Comparison of ENCODE assay signal across 20 cellular contexts in genomic region chr18:75284566-75284965, GRCh38.
"Had no signal": no experiment of that assay in that cellular context is flagged by ENCODE, and none has a peak within 500 bp of the region (broad histone marks: within the 10 kb centered on the region; RNA-seq: fewer than 3 reads in every experiment).

No MANE protein-coding gene starts in this region.

- H3K27me3 ChIP-seq: dorsolateral prefrontal cortex, gastrocnemius medialis, heart right ventricle, left lung had no signal

- H3K27ac Mint-ChIP-seq: mesothelial cell of epicardium had no signal

- H3K4me1 Mint-ChIP-seq: mesothelial cell of epicardium had no signal

- DNase-seq: dermis blood vessel endothelial cell; dorsolateral prefrontal cortex; effector CD4-positive, alpha-beta T cell; effector memory CD4-positive, alpha-beta T cell; esophagus squamous epithelium; foreskin fibroblast; foreskin melanocyte; gastrocnemius medialis; glutamatergic neuron; head of caudate nucleus; heart right ventricle; hippocampal formation; left cardiac atrium; left lung; left ventricle myocardium superior; lower lobe of right lung; mesenchymal stem cell; mucosa of descending colon had no signal

- H3K9me3 Mint-ChIP-seq: mesothelial cell of epicardium had no signal

- H3K4me3 Mint-ChIP-seq: mesothelial cell of epicardium had no signal

- ATAC-seq: gastrocnemius medialis, heart right ventricle, left cardiac atrium, left lung, left ventricle myocardium superior, lower lobe of right lung, mucosa of descending colon had no signal

- H3K4me1 ChIP-seq: gastrocnemius medialis, left lung, lower lobe of right lung had no signal

- H3K9me3 ChIP-seq: esophagus squamous epithelium, gastrocnemius medialis, heart right ventricle, left lung, lower lobe of right lung, mucosa of descending colon had no signal

- H3K4me3 ChIP-seq: coronary artery, dorsolateral prefrontal cortex, esophagus squamous epithelium, gastrocnemius medialis, heart right ventricle, left lung, lower lobe of right lung, mucosa of descending colon had no signal

- H3K27ac ChIP-seq: coronary artery, dorsolateral prefrontal cortex, esophagus squamous epithelium, gastrocnemius medialis, heart right ventricle, left lung, lower lobe of right lung had no signal
